Comparison of ENCODE assay signal across 17 cellular contexts in genomic region chr18:71114550-71115210, GRCh38.
DNase-seq lines count a peak whose midpoint lies in the region.
"Had no signal": no experiment of that assay in that cellular context is flagged by ENCODE, and none has a peak within 500 bp of the region (broad histone marks: within the 10 kb centered on the region; RNA-seq: fewer than 3 reads in every experiment).

No MANE protein-coding gene starts in this region.

- no peak overlapping the region for H3K4me3 ChIP-seq in ACC112 (ENCODE audit: low read depth, low read length)

- peak overlapping the region; percentile 5 for H2AFZ ChIP-seq in ACC112 (ENCODE audit: low read length, unreplicated experiment)

- H3K4me1 ChIP-seq in ACC112 (ENCODE audit: control insufficient read depth, insufficient read depth, low read length, unreplicated experiment): no peaks in the 10 kb centered on the region
- H3K4me1 ChIP-seq: BE2C had no signal

- no peak overlapping the region for H3K27ac ChIP-seq in ACC112 (ENCODE audit: low read depth, low read length)

- no peaks in the 10 kb centered on the region for H3K27me3 ChIP-seq in ACC112 (ENCODE audit: insufficient read depth, low read length)
- H3K27me3 ChIP-seq: BE2C had no signal

- no peaks in the 10 kb centered on the region for H3K36me3 ChIP-seq in ACC112 (ENCODE audit: insufficient read depth, low read length)
- H3K36me3 ChIP-seq: BE2C had no signal

- H3K79me2 ChIP-seq in ACC112 (ENCODE audit: control insufficient read depth, insufficient read depth, low read length, unreplicated experiment): no peaks in the 10 kb centered on the region

- DNase-seq in Daoy (ENCODE audit: low read depth) (peak; percentile 21), OCI-M1 (lab: John Stamatoyannopoulos, UW) (peak; percentile 17), glomerular endothelial cell (ENCODE audit: extremely low read depth, low read depth, low spot score) (peak; percentile 62), germinal center (ENCODE audit: low spot score) (no peak), SKM-1 (lab: John Stamatoyannopoulos, UW; ENCODE audit: unreplicated experiment) (no peak), pons (ENCODE audit: low spot score) (no peak)
- DNase-seq: BE2C; CD4-positive, alpha-beta memory T cell; GOT3; Karpas-422; MM.1S; NCI-H1092 treated with DMSO at 0.1 percent for 48 hours; NCI-H1694 treated with DMSO at 0.1 percent for 48 hours; NCI-H345; NCI-H774; T-helper 2 cell had no signal

Comparison
In these comparisons a context has a peak if more than half of its experiments do, and no peak if none do; other contexts are left out.
1. DNase-seq: peak in Daoy (single experiment), OCI-M1 (single experiment) and glomerular endothelial cell (single experiment); none in germinal center (single experiment), SKM-1 (single experiment) and pons (single experiment).